ENCODE assay signal across 30 cellular contexts in the genomic region with DNA sequence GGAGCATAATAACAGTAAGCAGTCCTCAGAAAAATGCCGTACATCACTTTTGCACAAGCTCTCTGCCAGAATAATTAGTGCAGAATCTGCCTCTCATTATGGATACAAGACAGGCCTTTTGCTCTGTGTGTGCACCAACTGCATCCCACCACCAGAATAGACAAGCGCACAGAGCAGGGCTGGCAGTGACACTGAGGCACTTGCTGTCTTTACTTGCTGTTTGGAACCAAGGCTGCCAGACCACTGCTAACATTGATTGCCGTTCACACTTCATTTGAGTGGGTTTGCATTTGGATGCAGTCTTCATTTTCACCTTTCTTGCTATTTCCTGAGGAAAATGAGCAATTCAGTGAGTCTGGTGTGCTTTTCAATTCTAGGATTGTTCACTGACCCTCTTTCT.
"Had no signal": no experiment of that assay in that cellular context is flagged by ENCODE, and none has a peak within 500 bp of the region (broad histone marks: within the 10 kb centered on the region; RNA-seq: fewer than 3 reads in every experiment).

No MANE protein-coding gene starts in this region.

- H3K9me3 ChIP-seq: gastrocnemius medialis, heart left ventricle, mucosa of descending colon, right atrium auricular region, suprapubic skin, transverse colon had no signal

- H3K27me3 Mint-ChIP-seq: effector memory CD8-positive, alpha-beta T cell; memory B cell; naive B cell; natural killer cell treated with Interleukin-12 subunit alpha and Interleukin-12 subunit beta and Interleukin-15 and Interleukin-18, amount 100 ng/mL, for 72 hours; stimulated activated naive CD8-positive, alpha-beta T cell treated with anti-CD3 and anti-CD28 coated beads, Interleukin-15, amount 100 ng/mL, for 72 hours had no signal

- H3K27ac ChIP-seq: coronary artery, epithelial cell of prostate, gastrocnemius medialis, heart left ventricle, hepatocyte, parathyroid adenoma, right atrium auricular region, suprapubic skin, transverse colon had no signal

- H3K9ac ChIP-seq: parathyroid adenoma had no signal

- H3K4me1 Mint-ChIP-seq: naive B cell; stimulated activated naive CD8-positive, alpha-beta T cell treated with anti-CD3 and anti-CD28 coated beads, Interleukin-15, amount 100 ng/mL, for 72 hours had no signal

- DNase-seq: effector memory CD8-positive, alpha-beta T cell; foreskin fibroblast; gastrocnemius medialis; heart left ventricle; kidney; mucosa of descending colon; naive B cell; stimulated activated CD4-positive, alpha-beta T cell treated with anti-CD3 and anti-CD28 coated beads, Interleukin-12 subunit alpha, Interleukin-12 subunit beta, amount 100 ng/mL, for 4 hours; stimulated activated CD4-positive, alpha-beta T cell treated with anti-CD3 and anti-CD28 coated beads, Interleukin-1b, Interleukin-23, amount 100 ng/mL, for 48 hours; stimulated activated CD4-positive, alpha-beta T cell treated with anti-CD3 and anti-CD28 coated beads, Interleukin-4, amount 100 ng/mL, for 1 hour; stimulated activated CD8-positive, alpha-beta memory T cell treated with anti-CD3 and anti-CD28 coated beads, Interleukin-4, amount 100 ng/mL, for 48 hours; stimulated activated naive CD4-positive, alpha-beta T cell; stimulated activated naive CD8-positive, alpha-beta T cell treated with anti-CD3 and anti-CD28 coated beads, Interleukin-15, amount 100 ng/mL, for 72 hours; transverse colon had no signal

- H3K36me3 ChIP-seq: gastrocnemius medialis, heart left ventricle, right atrium auricular region, suprapubic skin, transverse colon had no signal

- H3K4me3 ChIP-seq: coronary artery, gastrocnemius medialis, heart left ventricle, hepatocyte, lung, mucosa of descending colon, right atrium auricular region, smooth muscle cell, suprapubic skin, transverse colon had no signal

- H3K4me2 ChIP-seq: hepatocyte, smooth muscle cell had no signal

- H3K9me3 Mint-ChIP-seq: memory B cell; mesothelial cell of epicardium; naive B cell; neural crest cell; stimulated activated naive CD8-positive, alpha-beta T cell treated with anti-CD3 and anti-CD28 coated beads, Interleukin-15, amount 100 ng/mL, for 72 hours had no signal

- H3K36me3 Mint-ChIP-seq: memory B cell; mesothelial cell of epicardium; naive B cell; natural killer cell treated with Interleukin-12 subunit alpha and Interleukin-12 subunit beta and Interleukin-15 and Interleukin-18, amount 100 ng/mL, for 72 hours had no signal

- H3K27ac Mint-ChIP-seq: effector memory CD8-positive, alpha-beta T cell; memory B cell; mesothelial cell of epicardium; natural killer cell treated with Interleukin-12 subunit alpha and Interleukin-12 subunit beta and Interleukin-15 and Interleukin-18, amount 100 ng/mL, for 72 hours; progenitor cell of endocrine pancreas; stimulated activated naive CD8-positive, alpha-beta T cell treated with anti-CD3 and anti-CD28 coated beads, Interleukin-15, amount 100 ng/mL, for 72 hours had no signal

- H3K4me1 ChIP-seq: gastrocnemius medialis, parathyroid adenoma, right atrium auricular region, transverse colon had no signal

- H3K4me3 Mint-ChIP-seq: effector memory CD8-positive, alpha-beta T cell; memory B cell; mesothelial cell of epicardium; naive B cell; natural killer cell treated with Interleukin-12 subunit alpha and Interleukin-12 subunit beta and Interleukin-15 and Interleukin-18, amount 100 ng/mL, for 72 hours; neural crest cell; stimulated activated naive CD8-positive, alpha-beta T cell treated with anti-CD3 and anti-CD28 coated beads, Interleukin-15, amount 100 ng/mL, for 72 hours had no signal

- H3K27me3 ChIP-seq: gastrocnemius medialis, heart left ventricle, hepatocyte, right atrium auricular region, suprapubic skin, transverse colon had no signal

- ATAC-seq: effector memory CD8-positive, alpha-beta T cell; esophagus mucosa; gastrocnemius medialis; heart left ventricle; left lobe of liver; mucosa of descending colon; natural killer cell treated with Interleukin-12 subunit alpha and Interleukin-12 subunit beta and Interleukin-15 and Interleukin-18, amount 100 ng/mL, for 72 hours; sciatic nerve; stimulated activated naive CD8-positive, alpha-beta T cell treated with anti-CD3 and anti-CD28 coated beads, Interleukin-15, amount 100 ng/mL, for 72 hours had no signal
